1 cellular context compared by ENCODE assay signal in the genomic region with DNA sequence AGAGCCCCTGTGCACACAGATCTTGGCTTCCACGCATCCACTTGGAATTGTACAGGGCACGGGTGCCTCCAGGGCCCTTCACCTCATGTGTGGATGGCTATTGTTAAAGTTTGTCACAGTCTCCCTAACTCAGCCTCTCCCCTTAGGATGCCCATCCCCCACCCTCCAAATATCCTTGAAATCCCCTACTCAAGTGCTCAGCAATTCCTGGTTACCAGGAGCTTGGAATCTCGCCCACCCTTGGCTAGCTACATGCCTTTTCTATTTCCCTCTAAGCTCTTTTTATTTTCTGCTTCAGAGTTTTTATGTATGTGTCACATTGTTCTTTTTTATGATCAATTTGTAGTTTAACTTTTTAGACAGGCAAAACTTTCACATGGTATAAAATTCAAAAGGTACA.
TF ChIP-seq lines count a peak whose summit lies in the region.

No MANE protein-coding gene starts in this region.

TF ChIP-seq in H1, 55 proteins besides CTCF, POLR2A, EP300 and RAD21 (continued from another document):
- TF ChIP-seq, protein P1, sequence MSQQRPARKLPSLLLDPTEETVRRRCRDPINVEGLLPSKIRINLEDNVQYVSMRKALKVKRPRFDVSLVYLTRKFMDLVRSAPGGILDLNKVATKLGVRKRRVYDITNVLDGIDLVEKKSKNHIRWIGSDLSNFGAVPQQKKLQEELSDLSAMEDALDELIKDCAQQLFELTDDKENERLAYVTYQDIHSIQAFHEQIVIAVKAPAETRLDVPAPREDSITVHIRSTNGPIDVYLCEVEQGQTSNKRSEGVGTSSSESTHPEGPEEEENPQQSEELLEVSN (IDR thresholded peaks at IDR 0.05), result no peak
- TF ChIP-seq ASH2L (IDR thresholded peaks at IDR 0.05; ENCODE audit: low read length) (no peak), RNF2 (IDR thresholded peaks at IDR 0.05; ENCODE audit: borderline replicate concordance, low read depth, low read length, missing control alignments, poor library complexity, severe bottlenecking) (no peak), CTBP2 (IDR thresholded peaks at IDR 0.05; ENCODE audit: borderline replicate concordance, insufficient read depth, insufficient read length, low read length) (no peak), GTF2F1 (IDR thresholded peaks at IDR 0.05; ENCODE audit: borderline replicate concordance, low read depth, low read length) (no peak), EZH2 (IDR thresholded peaks at IDR 0.05; ENCODE audit: low read depth, low read length, severe bottlenecking) (no peak), FOSL1 (IDR thresholded peaks at IDR 0.05; ENCODE audit: insufficient read depth, low read depth, low read length) (no peak), KDM1A (IDR thresholded peaks at IDR 0.05; ENCODE audit: borderline replicate concordance, low read length) (no peak), BRCA1 (IDR thresholded peaks at IDR 0.05; ENCODE audit: low read depth, low read length) (no peak), KDM5A (IDR thresholded peaks at IDR 0.05; ENCODE audit: low read length) (no peak)
TF ChIP-seq in H1: peak in this region for 0.
